26 cellular contexts compared by ENCODE assay signal in genomic region chr3:194006102-194006501, GRCh38.
DNase-seq lines count a peak whose midpoint lies in the region; ATAC-seq, FAIRE-seq and TF ChIP-seq lines count a peak whose summit lies in the region.
"Had no signal": no experiment of that assay in that cellular context is flagged by ENCODE, and none has a peak within 500 bp of the region (broad histone marks: within the 10 kb centered on the region; RNA-seq: fewer than 3 reads in every experiment).

No MANE protein-coding gene starts in this region.

- H4K91ac ChIP-seq in H1 (replicated peaks; ENCODE audit: insufficient read length, low read length), result no peak overlapping the region

- H2BK20ac ChIP-seq in H1 (ENCODE audit: low read length), result 0 out of 2 replicates have a peak overlapping the region, but pooled peaks have one; percentile 50

- H2AK5ac ChIP-seq in H1 (ENCODE audit: low read depth, low read length), result no peak overlapping the region

- H3K9ac ChIP-seq in H1 (replicated peaks in 1 of 4; ENCODE audit: extremely low read depth in 1 of 4, low read depth in 3 of 4, low read length in 3 of 4), result no peak overlapping the region

- no peaks in the 10 kb centered on the region for H3K79me1 ChIP-seq in H1 (ENCODE audit: low read depth, low read length)

- peak in 1 of 3 experiments; percentile 31; a peak in 2 of 4 replicates for TF ChIP-seq CTCF in H1 (IDR thresholded peaks at IDR 0.05; ENCODE audit: control extremely low read depth in 1 of 3, insufficient read depth in 1 of 3, low read depth in 1 of 3, low read length in 3 of 3)
- no peak for TF ChIP-seq CTCF in upper lobe of right lung (IDR thresholded peaks at IDR 0.05)

- no peak overlapping the region for H3K18ac ChIP-seq in H1 (ENCODE audit: extremely low read depth, low read length)

- H3K4me2 ChIP-seq in H1 (ENCODE audit: insufficient read depth in 1 of 2, low read depth in 2 of 2, low read length in 2 of 2), result no peak overlapping the region

- no peak overlapping the region for H3K27ac ChIP-seq in H1 (ENCODE audit: low read depth, low read length)
- no peak overlapping the region for H3K27ac ChIP-seq in upper lobe of right lung
- H3K27ac ChIP-seq: uterus had no signal

- H3K56ac ChIP-seq in H1 (replicated peaks; ENCODE audit: insufficient read length, low read depth, low read length), result no peak overlapping the region

- CTCF ChIA-PET in H1 (lab: Charles Lee; ENCODE audit: partially characterized antibody), result interaction anchor here (0.6 to 1.9 kb wide), 14 partner anchors 9 to 510 kb away, joined by 3 to 8 read pairs (median 4); no protein-coding TSS in a partner anchor

- H2BK120ac ChIP-seq in H1 (replicated peaks; ENCODE audit: low read depth, low read length), result no peak overlapping the region

- POLR2A ChIA-PET in H1 (lab: Charles Lee; ENCODE audit: partially characterized antibody), result interaction anchor here (1.4 kb wide), 1 partner anchor 126 kb away, joined by 3 read pairs; no protein-coding TSS in a partner anchor

- no peak overlapping the region for H3K23ac ChIP-seq in H1 (ENCODE audit: insufficient read length)

- no peaks in the 10 kb centered on the region for H3K79me2 ChIP-seq in H1 (ENCODE audit: control insufficient read depth in 1 of 2, insufficient read depth in 2 of 2, low read length in 2 of 2)

- peaks cover 0 to 8% (median 4%) of the 10 kb centered on the region in 4 experiments; a peak in 4 of 7 replicates for H3K27me3 ChIP-seq in H1 (replicated peaks in 1 of 4; ENCODE audit: control insufficient read depth in 3 of 4, extremely low read depth in 1 of 4, insufficient read depth in 3 of 4, low read length in 3 of 4)
- no peaks in the 10 kb centered on the region for H3K27me3 ChIP-seq in upper lobe of right lung
- H3K27me3 ChIP-seq: uterus had no signal

- H3K4ac ChIP-seq in H1 (replicated peaks; ENCODE audit: insufficient read length, low read depth, low read length), result no peak overlapping the region

- no peaks in the 10 kb centered on the region for H3K36me3 ChIP-seq in H1 (ENCODE audit: control insufficient read depth in 2 of 4, insufficient read depth in 4 of 4, low read length in 3 of 4)
- no peaks in the 10 kb centered on the region for H3K36me3 ChIP-seq in upper lobe of right lung
- H3K36me3 ChIP-seq: uterus had no signal

- no peak overlapping the region for H2AFZ ChIP-seq in H1 (ENCODE audit: low read length)

- ATAC-seq in upper lobe of right lung, result no peak
- ATAC-seq: activated CD4-positive, alpha-beta T cell treated with anti-CD3 and anti-CD28 coated beads for 36 hours; naive thymus-derived CD8-positive, alpha-beta T cell had no signal

- no peaks in the 10 kb centered on the region for H4K20me1 ChIP-seq in H1 (replicated peaks in 1 of 2; ENCODE audit: control insufficient read depth in 1 of 2, insufficient read depth in 2 of 2, low read length in 2 of 2)

- TF ChIP-seq RAD21 in H1 (IDR thresholded peaks at IDR 0.05 in 1 of 2, conservative IDR thresholded peaks at IDR 0.05 in 1 of 2; ENCODE audit: low read depth in 2 of 2, low read length in 2 of 2), result peak in 1 of 2 experiments; percentile 15; a peak in 2 of 4 replicates

- intact Hi-C loops in upper lobe of right lung (cut with DNase I), result loop anchor here (10.0 kb wide), 1 partner anchor 221 kb away; no protein-coding TSS in a partner anchor

- H3K14ac ChIP-seq in H1 (ENCODE audit: insufficient read length), result no peak overlapping the region

- WGBS in H1 (ENCODE audit: extremely low coverage in 1 of 2, insufficient coverage in 1 of 2, insufficient read length in 1 of 2, insufficient replicate concordance in 2 of 2, low coverage in 1 of 2, low lambda C conversion rate in 2 of 2, missing lambda C conversion rate in 1 of 2), 2 experiments, result 44% methylated on average over 3 of the region's 3 CpGs; no CpG with 5 or more reads in 1 of the 2 experiments

- H2BK5ac ChIP-seq in H1 (ENCODE audit: low read depth, low read length), result peak overlapping the region; percentile 27; the same call in 1 of the 2 replicates

- no peak for FAIRE-seq in H1 (lab: Jason Lieb, UNC)
- FAIRE-seq in GM12891 (lab: Jason Lieb, UNC), result no peak
- FAIRE-seq: small intestine had no signal

- DNase-seq in SIG-M5 treated with dmso at 0.1 percent for 504 hours (lab: John Stamatoyannopoulos, UW; ENCODE audit: unreplicated experiment) (peak; percentile 18), SIG-M5 (lab: John Stamatoyannopoulos, UW) (no peak), NCI-H526 (lab: John Stamatoyannopoulos, UW) (peak; percentile 19 to 35), H1 (ENCODE audit: low read depth in 1 of 2, low spot score in 2 of 2) (no peak), SKM-1 treated with dmso at 0.1 percent for 144 hours (lab: John Stamatoyannopoulos, UW; ENCODE audit: unreplicated experiment) (no peak), NK-92 (lab: John Stamatoyannopoulos, UW; ENCODE audit: unreplicated experiment) (no peak), GM12891 (ENCODE audit: insufficient read length, low spot score) (no peak), upper lobe of right lung (no peak)
- DNase-seq: activated CD4-positive, alpha-beta T cell treated with anti-CD3 and anti-CD28 coated beads for 36 hours; activated CD8-positive, alpha-beta memory T cell treated with anti-CD3 and anti-CD28 coated beads for 24 hours; activated gamma-delta T cell treated with Interleukin-2 at 50 U/mL for 16 hours; activated T-cell treated with anti-CD3 and anti-CD28 coated beads, Interleukin-2, amount 50 U/mL, for 24 hours; C1 segment of cervical spinal cord; effector CD4-positive, alpha-beta T cell; foreskin fibroblast; H7; immature natural killer cell; Karpas-422; midbrain; MV-4-11; naive thymus-derived CD8-positive, alpha-beta T cell; NCI-H2029; small intestine; stimulated activated CD4-positive, alpha-beta T cell treated with anti-CD3 and anti-CD28 coated beads, Interleukin-2, amount 100 ng/mL, for 24 hours; substantia nigra; uterus had no signal

- no peaks in the 10 kb centered on the region; the same call in 1 of the 2 replicates for H3K23me2 ChIP-seq in H1 (ENCODE audit: low read depth, low read length)

- no peak overlapping the region for H2BK15ac ChIP-seq in H1 (ENCODE audit: low read length)

- H3K4me3 ChIP-seq in H1 (ENCODE audit: extremely low read depth in 1 of 4, insufficient read depth in 2 of 4, low read depth in 3 of 4, low read length in 4 of 4) (no peak overlapping the region), upper lobe of right lung (no peak overlapping the region)
- H3K4me3 ChIP-seq: uterus had no signal

- H3K9me3 ChIP-seq in H1 (ENCODE audit: insufficient read depth in 2 of 2, low read depth in 1 of 2, low read length in 1 of 2), result no peaks in the 10 kb centered on the region
- no peaks in the 10 kb centered on the region for H3K9me3 ChIP-seq in upper lobe of right lung
- H3K9me3 ChIP-seq: uterus had no signal

- no peak overlapping the region for H4K5ac ChIP-seq in H1 (ENCODE audit: insufficient read length, low read depth, low read length)

- H3K4me1 ChIP-seq in H1 (replicated peaks in 1 of 4; ENCODE audit: control insufficient read depth in 3 of 4, insufficient read depth in 4 of 4, low read length in 3 of 4), result peaks cover 6 to 24% (median 11%) of the 10 kb centered on the region in 4 experiments
- peaks cover 29% of the 10 kb centered on the region for H3K4me1 ChIP-seq in upper lobe of right lung

- H2BK12ac ChIP-seq in H1 (ENCODE audit: low read depth, low read length), result no peak overlapping the region; the same call in 1 of the 2 replicates

- TF ChIP-seq POLR2A in H1 (IDR thresholded peaks at IDR 0.05; ENCODE audit: control extremely low read depth in 1 of 2, low read depth in 2 of 2, low read length in 2 of 2) (no peak), GM12891 (IDR thresholded peaks at IDR 0.05; ENCODE audit: low read depth, low read length) (no peak)

- TF ChIP-seq EP300 in H1 (IDR thresholded peaks at IDR 0.05; ENCODE audit: borderline replicate concordance in 1 of 2, low read depth in 2 of 2, low read length in 2 of 2), result no peak

- no peak overlapping the region for H4K8ac ChIP-seq in H1 (ENCODE audit: extremely low read depth, insufficient read depth, low read length)

TF ChIP-seq in H1, 55 proteins besides CTCF, POLR2A, EP300 and RAD21 (continues in another document):
- TF ChIP-seq SAP30 (IDR thresholded peaks at IDR 0.05; ENCODE audit: insufficient read depth, insufficient replicate concordance, low read length) (no peak), JUN (IDR thresholded peaks at IDR 0.05; ENCODE audit: low read depth, low read length) (no peak), JUND (IDR thresholded peaks at IDR 0.05; ENCODE audit: low read length) (no peak), SIX5 (IDR thresholded peaks at IDR 0.05; ENCODE audit: low read depth, low read length) (no peak)
- TF ChIP-seq, protein P1, sequence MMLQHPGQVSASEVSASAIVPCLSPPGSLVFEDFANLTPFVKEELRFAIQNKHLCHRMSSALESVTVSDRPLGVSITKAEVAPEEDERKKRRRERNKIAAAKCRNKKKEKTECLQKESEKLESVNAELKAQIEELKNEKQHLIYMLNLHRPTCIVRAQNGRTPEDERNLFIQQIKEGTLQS (IDR thresholded peaks at IDR 0.05; ENCODE audit: insufficient read depth, low read depth, low read length), result no peak
- TF ChIP-seq, protein P2, sequence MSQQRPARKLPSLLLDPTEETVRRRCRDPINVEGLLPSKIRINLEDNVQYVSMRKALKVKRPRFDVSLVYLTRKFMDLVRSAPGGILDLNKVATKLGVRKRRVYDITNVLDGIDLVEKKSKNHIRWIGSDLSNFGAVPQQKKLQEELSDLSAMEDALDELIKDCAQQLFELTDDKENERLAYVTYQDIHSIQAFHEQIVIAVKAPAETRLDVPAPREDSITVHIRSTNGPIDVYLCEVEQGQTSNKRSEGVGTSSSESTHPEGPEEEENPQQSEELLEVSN (IDR thresholded peaks at IDR 0.05), result no peak

TF ChIP-seq in GM12891, 5 proteins besides CTCF, POLR2A, EP300 and RAD21:
- TF ChIP-seq TAF1 (IDR thresholded peaks at IDR 0.05; ENCODE audit: low read depth, low read length) (no peak), POU2F2 (IDR thresholded peaks at IDR 0.05; ENCODE audit: low read depth, low read length) (no peak)

Comparison
In these comparisons a context has a peak if more than half of its experiments do, and no peak if none do; other contexts are left out.
1. DNase-seq: peak in SIG-M5 treated with dmso at 0.1 percent for 504 hours (single experiment) and NCI-H526 (2 of 2); none in SIG-M5 (single experiment), H1 (0 of 2), SKM-1 treated with dmso at 0.1 percent for 144 hours (single experiment), NK-92 (single experiment), GM12891 (single experiment) and upper lobe of right lung (single experiment).